ENCODE assay signal across 12 cellular contexts in the genomic region with DNA sequence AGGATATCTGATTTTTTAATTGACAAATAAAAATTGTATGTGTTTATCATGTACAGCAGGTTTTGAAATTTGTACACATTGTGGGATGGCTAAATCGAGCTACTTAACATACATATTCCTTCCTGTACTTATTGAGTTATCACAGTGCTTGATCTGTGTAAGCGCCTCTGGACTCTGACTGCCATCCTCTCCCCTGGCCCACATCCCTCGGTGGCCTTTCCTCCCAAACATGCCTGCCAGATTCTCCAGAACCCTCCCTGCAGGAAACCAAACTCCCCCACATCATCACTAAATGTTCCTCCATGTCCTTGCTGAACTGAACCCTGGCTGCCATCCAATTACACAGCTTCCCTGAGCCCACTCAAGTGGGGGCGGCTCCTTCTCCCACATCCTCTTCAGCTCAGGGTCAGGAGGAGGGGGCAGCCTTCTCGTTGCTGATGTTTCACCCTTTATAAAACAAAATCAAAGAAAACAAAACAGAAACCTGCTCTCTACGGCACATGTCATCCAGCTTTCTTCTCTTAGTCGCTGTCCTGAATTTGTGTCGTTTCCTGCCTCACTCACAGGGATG.
A peak's percentile ranks its signal among the peaks of the same experiment; 100 is the strongest.
DNase-seq lines count a peak whose midpoint lies in the region; TF ChIP-seq lines count a peak whose summit lies in the region.
"Had no signal": no experiment of that assay in that cellular context is flagged by ENCODE, and none has a peak within 500 bp of the region (broad histone marks: within the 10 kb centered on the region; RNA-seq: fewer than 3 reads in every experiment).

No MANE protein-coding gene starts in this region.

- H3K36me3 Mint-ChIP-seq in nephron progenitor cell (ENCODE audit: low read depth): no peaks in the 10 kb centered on the region

- CTCF ChIA-PET in RWPE1 (lab: Yijun Ruan, JAX): interaction anchor here (0.7 kb wide), 1 partner anchor 153 kb away, joined by 3 read pairs; no protein-coding TSS in a partner anchor

- H3K27me3 Mint-ChIP-seq in nephron progenitor cell (ENCODE audit: low read depth, poor library complexity): peaks cover 3% of the 10 kb centered on the region

- H3K4me3 ChIP-seq in choroid plexus epithelial cell (ENCODE audit: low read depth, low read length): no peak overlapping the region

- in situ Hi-C loops in GM13976 (cut with MboI; ENCODE audit: low sequenced_read_pairs, unreplicated experiment): no loop called here

- DNase-seq in Daoy (ENCODE audit: low read depth) (peak; percentile 23), NCI-H1092 treated with DMSO at 0.1 percent for 48 hours (lab: John Stamatoyannopoulos, UW) (peak; percentile 87), choroid plexus epithelial cell (ENCODE audit: low read depth) (peak; percentile 22), nephron progenitor cell (no peak), NCI-H1694 treated with DMSO at 0.1 percent for 48 hours (lab: John Stamatoyannopoulos, UW) (no peak), GM13976 (ENCODE audit: low spot score) (no peak), cerebellar cortex (ENCODE audit: low spot score) (no peak), RWPE1 (ENCODE audit: low spot score) (no peak)
- DNase-seq: brain microvascular endothelial cell; NCI-H1048; stimulated activated naive CD4-positive, alpha-beta T cell treated with Interleukin-2 at 50 U/mL for 16 hours; WERI-Rb-1 had no signal

- peak overlapping the region; percentile 92 for H3K27ac Mint-ChIP-seq in nephron progenitor cell

- no peaks in the 10 kb centered on the region for H3K9me3 Mint-ChIP-seq in nephron progenitor cell

- no peak overlapping the region for H3K27ac ChIP-seq in RWPE1
- H3K27ac ChIP-seq: brain microvascular endothelial cell, WERI-Rb-1 had no signal

- H3K4me3 Mint-ChIP-seq in nephron progenitor cell: no peak overlapping the region

- TF ChIP-seq CTCF in choroid plexus epithelial cell (conservative IDR thresholded peaks at IDR 0.05; ENCODE audit: low read depth, low read length) (no peak), nephron progenitor cell (IDR thresholded peaks at IDR 0.05) (no peak), GM13976 (IDR thresholded peaks at IDR 0.05; ENCODE audit: borderline replicate concordance, control extremely low read depth, extremely low read depth, insufficient read depth, missing control alignments) (no peak), RWPE1 (conservative IDR thresholded peaks at IDR 0.05; ENCODE audit: low read depth) (no peak)

- peaks cover 46% of the 10 kb centered on the region for H3K4me1 Mint-ChIP-seq in nephron progenitor cell

- POLR2A ChIA-PET in RWPE1 (lab: Yijun Ruan, JAX; ENCODE audit: low non-redundant PET): no interaction called here

Comparison
In these comparisons a context has a peak if more than half of its experiments do, and no peak if none do; other contexts are left out.
1. DNase-seq: peak in Daoy (single experiment), NCI-H1092 treated with DMSO at 0.1 percent for 48 hours (single experiment) and choroid plexus epithelial cell (single experiment); none in nephron progenitor cell (single experiment), NCI-H1694 treated with DMSO at 0.1 percent for 48 hours (single experiment), GM13976 (single experiment), cerebellar cortex (single experiment) and RWPE1 (single experiment).